ENCODE assay signal across 12 cellular contexts in genomic region chr3:12648384-12648959, GRCh38.
A peak's percentile ranks its signal among the peaks of the same experiment; 100 is the strongest.
DNase-seq lines count a peak whose midpoint lies in the region; ATAC-seq lines count a peak whose summit lies in the region.
"Had no signal": no experiment of that assay in that cellular context is flagged by ENCODE, and none has a peak within 500 bp of the region (broad histone marks: within the 10 kb centered on the region; RNA-seq: fewer than 3 reads in every experiment).

No MANE protein-coding gene starts in this region.

- no peaks in the 10 kb centered on the region for H3K9me3 ChIP-seq in BLaER1
- H3K9me3 ChIP-seq in adipocyte (ENCODE audit: control insufficient read depth, low read length), result no peaks in the 10 kb centered on the region
- H3K9me3 ChIP-seq: ovary had no signal

- H3K9ac ChIP-seq in BLaER1, result no peak overlapping the region
- peak overlapping the region; percentile 75 for H3K9ac ChIP-seq in adipocyte (ENCODE audit: low read length)

- H3K4me1 ChIP-seq in BLaER1 (peaks cover 32% of the 10 kb centered on the region), adipocyte (ENCODE audit: control insufficient read depth, insufficient read depth, low read length) (peaks cover 40% of the 10 kb centered on the region)

- peaks cover 12% of the 10 kb centered on the region; the same call in 1 of the 2 replicates for H3K36me3 ChIP-seq in BLaER1
- no peaks in the 10 kb centered on the region for H3K36me3 ChIP-seq in adipocyte (ENCODE audit: control insufficient read depth, insufficient read depth, low read length, severe bottlenecking)
- H3K36me3 ChIP-seq: ovary had no signal

- H3K4me2 ChIP-seq in BLaER1, result peak overlapping the region; percentile 30

- H3K27me3 ChIP-seq in BLaER1 (no peaks in the 10 kb centered on the region), adipocyte (replicated peaks; ENCODE audit: control insufficient read depth, insufficient read depth, low read length) (no peaks in the 10 kb centered on the region)
- H3K27me3 ChIP-seq: ovary had no signal

- H3K4me3 ChIP-seq in BLaER1, result no peak overlapping the region
- H3K4me3 ChIP-seq in adipocyte (ENCODE audit: low read length), result no peak overlapping the region
- H3K4me3 ChIP-seq: ovary had no signal

- DNase-seq in adipocyte (ENCODE audit: low read depth) (no peak), HPDE6-E6E7 (ENCODE audit: extremely low spot score) (no peak), amygdala (lab: John Stamatoyannopoulos, UW) (no peak), NCI-H526 treated with DMSO at 0.1 percent for 48 hours (lab: John Stamatoyannopoulos, UW) (no peak), NCI-H1105 treated with DMSO at 0.1 percent for 48 hours (lab: John Stamatoyannopoulos, UW) (no peak)
- DNase-seq: activated T-cell treated with anti-CD3 and anti-CD28 coated beads, Interleukin-2, amount 50 U/mL, for 72 hours; NCI-H226; ovary had no signal

- peak; percentile 64 for ATAC-seq in GM18909 (IDR thresholded peaks at IDR 0.05; ENCODE audit: poor library complexity, unreplicated experiment)
- ATAC-seq in HG02943 (IDR thresholded peaks at IDR 0.05; ENCODE audit: low read depth, unreplicated experiment), result peak; percentile 48

- peaks cover 100% of the 10 kb centered on the region for H4K20me1 ChIP-seq in BLaER1

- H3K27ac ChIP-seq in BLaER1, result no peak overlapping the region
- H3K27ac ChIP-seq: C4-2B, ovary had no signal
